25 cellular contexts compared by ENCODE assay signal in genomic region chr15:89743011-89743410, GRCh38. TPM values are rescaled to one million over a fixed set of nuclear protein-coding genes. Genes with fewer than 3 reads are reported as not detected.
"Had no signal": no experiment of that assay in that cellular context is flagged by ENCODE, and none has a peak within 500 bp of the region (broad histone marks: within the 10 kb centered on the region; RNA-seq: fewer than 3 reads in every experiment).

No MANE protein-coding gene starts in this region.

- H3K27me3 ChIP-seq: MG63 had no signal

- ATAC-seq: HepG2, T-cell had no signal

- H3K36me3 ChIP-seq: MG63 had no signal

- H3K9me3 ChIP-seq: MG63, SK-N-SH had no signal

- FAIRE-seq: HepG2, RCC 7860 had no signal

- H3K4me2 ChIP-seq: SK-N-SH had no signal

- H3K4me3 ChIP-seq: MG63 had no signal

- H3K9ac ChIP-seq: SK-N-SH had no signal

- DNase-seq: Karpas-422, KBM-7, MG63, NCI-H1092, NCI-H1105 treated with DMSO at 0.1 percent for 48 hours, NCI-H1436, NCI-H187, NCI-H2029, NCI-H2081 treated with DMSO at 0.1 percent for 48 hours, NCI-H2171, NCI-H226, NCI-H446, NCI-H510A, NCI-H524 treated with DMSO at 0.1 percent for 48 hours, NCI-H69, NCI-H774, RPMI8226, SHP77, SK-N-SH, SW 1271, T-cell had no signal

RNA-seq across cellular contexts. Expression of gene MESP1, which starts 8.0 kb away (rescaled TPM):
- total RNA-seq: HepG2 had no signal
- polyA plus RNA-seq: HepG2 had no signal

RNA-seq across cellular contexts. Expression of gene MESP2, which starts 33.1 kb away (rescaled TPM):
- total RNA-seq: HepG2, HT1080, T-cell had no signal
- polyA plus RNA-seq: HepG2 had no signal

RNA-seq across cellular contexts. Expression of gene WDR93, which starts 52.4 kb away (rescaled TPM):
- total RNA-seq: HepG2, HT1080, SK-MEL-5 had no signal
